ENCODE assay signal across 11 cellular contexts in genomic region chr7:139692723-139693122, GRCh38.
"Had no signal": no experiment of that assay in that cellular context is flagged by ENCODE, and none has a peak within 500 bp of the region (broad histone marks: within the 10 kb centered on the region; RNA-seq: fewer than 3 reads in every experiment).

No MANE protein-coding gene starts in this region.

- H3K4me2 ChIP-seq: hepatocyte had no signal

- ATAC-seq: stimulated activated naive CD8-positive, alpha-beta T cell treated with anti-CD3 and anti-CD28 coated beads, Interleukin-15, Interleukin-2, amounts not matched to agents 100 U/mL and 50 U/mL, for 24 hours had no signal

- H3K36me3 ChIP-seq: adrenal gland had no signal

- H2AFZ ChIP-seq: hepatocyte had no signal

- H3K27ac ChIP-seq: hepatocyte had no signal

- H3K4me3 Mint-ChIP-seq: nephron had no signal

- H3K9me3 ChIP-seq: adrenal gland had no signal

- DNase-seq: activated CD4-positive, alpha-beta T cell treated with anti-CD3 and anti-CD28 coated beads for 4 hours; activated naive CD4-positive, alpha-beta T cell treated with anti-CD3 and anti-CD28 coated beads, Interleukin-2, amount 50 U/mL, for 16 hours; central memory CD4-positive, alpha-beta T cell; stimulated activated CD4-positive, alpha-beta T cell treated with anti-CD3 and anti-CD28 coated beads, Interleukin-2, amount 100 ng/mL, for 48 hours; stimulated activated naive CD8-positive, alpha-beta T cell treated with anti-CD3 and anti-CD28 coated beads, Interleukin-15, Interleukin-2, amounts not matched to agents 100 U/mL and 50 U/mL, for 24 hours; T-helper 1 cell had no signal

- H3K27ac Mint-ChIP-seq: activated T-helper 2 cell treated with anti-CD3 and anti-CD28 coated beads, Interferon-gamma antibody, Interleukin-2, Interleukin-4, amounts not matched to agents 10 μg/mL and 5 μg/mL and 100 μg/mL, durations not matched to agents 14 hours and 24 hours and 36 hours had no signal

- H3K9me3 Mint-ChIP-seq: activated T-helper 2 cell treated with anti-CD3 and anti-CD28 coated beads, Interferon-gamma antibody, Interleukin-2, Interleukin-4, amounts not matched to agents 10 μg/mL and 5 μg/mL and 100 μg/mL, durations not matched to agents 14 hours and 24 hours and 36 hours had no signal

- H3K4me3 ChIP-seq: adrenal gland, hepatocyte, lung had no signal

- H3K27me3 ChIP-seq: adrenal gland, hepatocyte had no signal
